Comparison of ENCODE assay signal across 10 cellular contexts in genomic region chr12:89454080-89454848, GRCh38.
A peak's percentile ranks its signal among the peaks of the same experiment; 100 is the strongest.
DNase-seq lines count a peak whose midpoint lies in the region; TF ChIP-seq lines count a peak whose summit lies in the region.
"Had no signal": no experiment of that assay in that cellular context is flagged by ENCODE, and none has a peak within 500 bp of the region (broad histone marks: within the 10 kb centered on the region; RNA-seq: fewer than 3 reads in every experiment).

No MANE protein-coding gene starts in this region.

- H3K4me3 ChIP-seq in AG04450 (ENCODE audit: low read depth, low read length), result no peak overlapping the region
- H3K4me3 ChIP-seq in fibroblast of villous mesenchyme (ENCODE audit: low read depth, low read length), result no peak overlapping the region
- no peak overlapping the region for H3K4me3 ChIP-seq in neural progenitor cell

- peak overlapping the region; percentile 55 for H3K27ac ChIP-seq in AG04450 (ENCODE audit: low read depth, low read length)
- H3K27ac ChIP-seq in RWPE1, result peak overlapping the region; percentile 69
- no peak overlapping the region for H3K27ac ChIP-seq in neural progenitor cell
- H3K27ac ChIP-seq: C4-2B had no signal

- H2AFZ ChIP-seq in neural progenitor cell (replicated peaks), result no peak overlapping the region

- H3K9me3 Mint-ChIP-seq in neural progenitor cell, result no peaks in the 10 kb centered on the region
- no peaks in the 10 kb centered on the region for H3K9me3 Mint-ChIP-seq in activated naive CD4-positive, alpha-beta T cell treated with anti-CD3 and anti-CD28 coated beads, Interleukin-2, amount 10 ng/mL, durations not matched to agents 7 days and 5 days
- H3K9me3 Mint-ChIP-seq: naive thymus-derived CD4-positive, alpha-beta T cell had no signal

- peak overlapping the region; percentile 21 for H3K4me2 ChIP-seq in neural progenitor cell

- no peaks in the 10 kb centered on the region for H3K36me3 ChIP-seq in neural progenitor cell

- no peaks in the 10 kb centered on the region for H3K79me2 ChIP-seq in neural progenitor cell (ENCODE audit: low read depth)

- no peaks in the 10 kb centered on the region for H3K27me3 Mint-ChIP-seq in neural progenitor cell (ENCODE audit: insufficient read depth, low read depth)
- H3K27me3 Mint-ChIP-seq in activated naive CD4-positive, alpha-beta T cell treated with anti-CD3 and anti-CD28 coated beads, Interleukin-2, amount 10 ng/mL, durations not matched to agents 7 days and 5 days, result no peaks in the 10 kb centered on the region
- H3K27me3 Mint-ChIP-seq: naive thymus-derived CD4-positive, alpha-beta T cell had no signal

- CTCF ChIA-PET in AG04450 (lab: Charles Lee) (interaction anchor here (0.9 to 1.6 kb wide), 2 partner anchors 435 to 437 kb away, joined by 3 to 9 read pairs; no protein-coding TSS in a partner anchor), RWPE1 (lab: Yijun Ruan, JAX) (no interaction called here)
- CTCF ChIA-PET in activated naive CD4-positive, alpha-beta T cell treated with anti-CD3 and anti-CD28 coated beads, Interleukin-2, amount 10 ng/mL, durations not matched to agents 7 days and 5 days (lab: Charles Lee), result interaction anchor here (2.0 kb wide), 1 partner anchor 435 kb away, joined by 8 read pairs; no protein-coding TSS in a partner anchor

- POLR2A ChIA-PET in AG04450 (lab: Yijun Ruan, JAX) (no interaction called here), RWPE1 (lab: Yijun Ruan, JAX; ENCODE audit: low non-redundant PET) (no interaction called here)

- H3K27me3 ChIP-seq in AG04450 (ENCODE audit: control insufficient read depth, insufficient read depth, low read length) (no peaks in the 10 kb centered on the region), neural progenitor cell (no peaks in the 10 kb centered on the region)

- no peak overlapping the region for H3K9ac ChIP-seq in neural progenitor cell

- H3F3A ChIP-seq in neural progenitor cell (ENCODE audit: low read depth), result peaks cover 33% of the 10 kb centered on the region

- H3K4me1 Mint-ChIP-seq in neural progenitor cell, result peaks cover 62% of the 10 kb centered on the region
- peaks cover 32% of the 10 kb centered on the region for H3K4me1 Mint-ChIP-seq in activated naive CD4-positive, alpha-beta T cell treated with anti-CD3 and anti-CD28 coated beads, Interleukin-2, amount 10 ng/mL, durations not matched to agents 7 days and 5 days

- H3K27ac Mint-ChIP-seq in neural progenitor cell, result peak overlapping the region; percentile 11
- H3K27ac Mint-ChIP-seq in activated naive CD4-positive, alpha-beta T cell treated with anti-CD3 and anti-CD28 coated beads, Interleukin-2, amount 10 ng/mL, durations not matched to agents 7 days and 5 days, result no peak overlapping the region

- no peak overlapping the region for H3K4me3 Mint-ChIP-seq in neural progenitor cell
- no peak overlapping the region for H3K4me3 Mint-ChIP-seq in activated naive CD4-positive, alpha-beta T cell treated with anti-CD3 and anti-CD28 coated beads, Interleukin-2, amount 10 ng/mL, durations not matched to agents 7 days and 5 days
- H3K4me3 Mint-ChIP-seq: naive thymus-derived CD4-positive, alpha-beta T cell had no signal

- TF ChIP-seq CTCF in AG04450 (IDR thresholded peaks at IDR 0.05; ENCODE audit: low read depth, low read length), result no peak
- TF ChIP-seq CTCF in RWPE1 (conservative IDR thresholded peaks at IDR 0.05; ENCODE audit: low read depth), result no peak
- no peak for TF ChIP-seq CTCF in fibroblast of villous mesenchyme (IDR thresholded peaks at IDR 0.05; ENCODE audit: insufficient read depth, low read depth, low read length)
- no peak for TF ChIP-seq CTCF in neural progenitor cell (IDR thresholded peaks at IDR 0.05)

- DNase-seq in AG04450 (ENCODE audit: low read depth, low spot score) (no peak), RWPE1 (ENCODE audit: low spot score) (no peak), fibroblast of villous mesenchyme (ENCODE audit: low read depth) (peak; percentile 47), neural progenitor cell (ENCODE audit: low spot score) (peak; percentile 15), NCI-H187 treated with DMSO at 0.1 percent for 48 hours (lab: John Stamatoyannopoulos, UW) (no peak), anterior cingulate cortex (lab: John Stamatoyannopoulos, UW) (no peak)
- DNase-seq in activated CD4-positive, alpha-beta T cell treated with anti-CD3 and anti-CD28 coated beads for 1 hour, result no peak
- DNase-seq in activated naive CD4-positive, alpha-beta T cell treated with anti-CD3 and anti-CD28 coated beads, Interleukin-2, amount 10 ng/mL, durations not matched to agents 7 days and 5 days, result no peak
- DNase-seq: naive thymus-derived CD4-positive, alpha-beta T cell had no signal

- H3K4me1 ChIP-seq in neural progenitor cell, result peaks cover 57% of the 10 kb centered on the region

- H3K36me3 Mint-ChIP-seq in neural progenitor cell, result no peaks in the 10 kb centered on the region
- peaks cover 38% of the 10 kb centered on the region for H3K36me3 Mint-ChIP-seq in activated naive CD4-positive, alpha-beta T cell treated with anti-CD3 and anti-CD28 coated beads, Interleukin-2, amount 10 ng/mL, durations not matched to agents 7 days and 5 days

- H4K20me1 ChIP-seq in neural progenitor cell (ENCODE audit: low read depth), result no peaks in the 10 kb centered on the region

- H3K9me3 ChIP-seq in AG04450 (ENCODE audit: control insufficient read depth, insufficient read depth, low read length) (no peaks in the 10 kb centered on the region), neural progenitor cell (ENCODE audit: low read depth) (no peaks in the 10 kb centered on the region)

Comparison
In these comparisons a context has a peak if more than half of its experiments do, and no peak if none do; other contexts are left out.
1. DNase-seq: peak in fibroblast of villous mesenchyme (single experiment) and neural progenitor cell (single experiment); none in AG04450 (single experiment), RWPE1 (single experiment), activated CD4-positive, alpha-beta T cell treated with anti-CD3 and anti-CD28 coated beads for 1 hour (single experiment), NCI-H187 treated with DMSO at 0.1 percent for 48 hours (single experiment), anterior cingulate cortex (0 of 58) and activated naive CD4-positive, alpha-beta T cell treated with anti-CD3 and anti-CD28 coated beads, Interleukin-2, amount 10 ng/mL, durations not matched to agents 7 days and 5 days (single experiment).